In genomic region chr17:47243737-47244598, GRCh38 we compare ENCODE assay signal across 16 cellular contexts. TPM values are rescaled to one million over a fixed set of nuclear protein-coding genes. Genes with fewer than 3 reads are reported as not detected.
"Had no signal": no experiment of that assay in that cellular context is flagged by ENCODE, and none has a peak within 500 bp of the region (broad histone marks: within the 10 kb centered on the region; RNA-seq: fewer than 3 reads in every experiment).

No MANE protein-coding gene starts in this region.

- H3K4me3 ChIP-seq: ascending aorta, breast epithelium, lung had no signal

- ATAC-seq: foreskin keratinocyte; stimulated activated effector memory CD8-positive, alpha-beta T cell treated with anti-CD3 and anti-CD28 coated beads, Interleukin-12 subunit alpha, Interleukin-12 subunit beta, amount 100 ng/mL, for 72 hours had no signal

- H3K9ac ChIP-seq: parathyroid adenoma had no signal

- H3K36me3 ChIP-seq: ascending aorta, breast epithelium had no signal

- H3K4me3 Mint-ChIP-seq: activated CD4-positive, alpha-beta T cell treated with anti-CD3 and anti-CD28 coated beads, Interleukin-2, amount 10 ng/mL, durations not matched to agents 7 days and 5 days; activated naive CD4-positive, alpha-beta T cell treated with anti-CD3 and anti-CD28 coated beads for 36 hours; dendritic cell treated with granulocyte-macrophage colony-stimulating factor and Interleukin-4, amounts not matched to agents 40 ng/mL and 50 ng/mL, for 4 days; immature natural killer cell; stimulated activated effector memory CD8-positive, alpha-beta T cell treated with anti-CD3 and anti-CD28 coated beads, Interleukin-12 subunit alpha, Interleukin-12 subunit beta, amount 100 ng/mL, for 72 hours had no signal

- H3K36me3 Mint-ChIP-seq: immature natural killer cell; stimulated activated effector memory CD8-positive, alpha-beta T cell treated with anti-CD3 and anti-CD28 coated beads, Interleukin-12 subunit alpha, Interleukin-12 subunit beta, amount 100 ng/mL, for 72 hours had no signal

- H3K27me3 ChIP-seq: ascending aorta, breast epithelium, foreskin keratinocyte had no signal

- H3K9me3 ChIP-seq: ascending aorta, breast epithelium had no signal

- H3K79me2 ChIP-seq: parathyroid adenoma had no signal

- H2AFZ ChIP-seq: parathyroid adenoma had no signal

- H3K27ac ChIP-seq: ascending aorta, breast epithelium, foreskin keratinocyte, parathyroid adenoma had no signal

- H3K9me3 Mint-ChIP-seq: activated CD4-positive, alpha-beta T cell treated with anti-CD3 and anti-CD28 coated beads, Interleukin-2, amount 10 ng/mL, durations not matched to agents 7 days and 5 days; activated naive CD4-positive, alpha-beta T cell treated with anti-CD3 and anti-CD28 coated beads for 36 hours; dendritic cell treated with granulocyte-macrophage colony-stimulating factor and Interleukin-4, amounts not matched to agents 40 ng/mL and 50 ng/mL, for 4 days; immature natural killer cell; stimulated activated effector memory CD8-positive, alpha-beta T cell treated with anti-CD3 and anti-CD28 coated beads, Interleukin-12 subunit alpha, Interleukin-12 subunit beta, amount 100 ng/mL, for 72 hours had no signal

- H3K27ac Mint-ChIP-seq: activated CD4-positive, alpha-beta T cell treated with anti-CD3 and anti-CD28 coated beads, Interleukin-2, amount 10 ng/mL, durations not matched to agents 7 days and 5 days; activated naive CD4-positive, alpha-beta T cell treated with anti-CD3 and anti-CD28 coated beads for 36 hours; dendritic cell treated with granulocyte-macrophage colony-stimulating factor and Interleukin-4, amounts not matched to agents 40 ng/mL and 50 ng/mL, for 4 days; immature natural killer cell; stimulated activated effector memory CD8-positive, alpha-beta T cell treated with anti-CD3 and anti-CD28 coated beads, Interleukin-12 subunit alpha, Interleukin-12 subunit beta, amount 100 ng/mL, for 72 hours had no signal

- DNase-seq: activated CD4-positive, alpha-beta T cell treated with anti-CD3 and anti-CD28 coated beads, Interleukin-2, amount 10 ng/mL, durations not matched to agents 7 days and 5 days; activated CD4-positive, CD25-positive, alpha-beta regulatory T cell; activated CD8-positive, alpha-beta memory T cell treated with anti-CD3 and anti-CD28 coated beads for 24 hours; activated naive CD4-positive, alpha-beta T cell treated with anti-CD3 and anti-CD28 coated beads for 36 hours; cerebellar nuclear complex; effector memory CD4-positive, alpha-beta T cell; foreskin keratinocyte; immature natural killer cell; retina; T-helper 2 cell had no signal

RNA-seq across cellular contexts. Expression of gene ITGB3, which starts 9.7 kb away (rescaled TPM):
- total RNA-seq: activated naive CD4-positive, alpha-beta T cell treated with anti-CD3 and anti-CD28 coated beads for 36 hours had no signal

RNA-seq across cellular contexts. Expression of gene MYL4, which starts 34.8 kb away (rescaled TPM):
- total RNA-seq: activated CD4-positive, alpha-beta T cell treated with anti-CD3 and anti-CD28 coated beads, Interleukin-2, amount 10 ng/mL, durations not matched to agents 7 days and 5 days; activated naive CD4-positive, alpha-beta T cell treated with anti-CD3 and anti-CD28 coated beads for 36 hours; ascending aorta; breast epithelium; foreskin keratinocyte had no signal
- polyA plus RNA-seq: foreskin keratinocyte had no signal
